Comparison of ENCODE assay signal across 12 cellular contexts in genomic region chr6:141321486-141322347, GRCh38.
A peak's percentile ranks its signal among the peaks of the same experiment; 100 is the strongest.
DNase-seq lines count a peak whose midpoint lies in the region; TF ChIP-seq lines count a peak whose summit lies in the region.
"Had no signal": no experiment of that assay in that cellular context is flagged by ENCODE, and none has a peak within 500 bp of the region (broad histone marks: within the 10 kb centered on the region; RNA-seq: fewer than 3 reads in every experiment).

No MANE protein-coding gene starts in this region.

- TF ChIP-seq EP300 in SK-N-SH (IDR thresholded peaks at IDR 0.05; ENCODE audit: borderline replicate concordance in 1 of 2, low read depth in 1 of 2, low read length in 1 of 2) = no peak

- POLR2A ChIA-PET in SK-N-SH (lab: Yijun Ruan, JAX) = no interaction called here
- POLR2A ChIA-PET in Caco-2 (lab: Charles Lee) = no interaction called here

- intact Hi-C loops in Caco-2 (cut with micrococcal nuclease; ENCODE audit: unreplicated experiment) = no loop called here

- H3K4me2 ChIP-seq in SK-N-SH (no peak overlapping the region), smooth muscle cell (no peak overlapping the region)

- no peaks in the 10 kb centered on the region for H3K36me3 Mint-ChIP-seq in Caco-2 (ENCODE audit: insufficient read depth, unreplicated experiment)
- H3K36me3 Mint-ChIP-seq: activated naive CD8-positive, alpha-beta T cell treated with anti-CD3 and anti-CD28 coated beads, Interleukin-2, amount 10 ng/mL, durations not matched to agents 7 days and 5 days had no signal

- H2AFZ ChIP-seq in SK-N-SH (ENCODE audit: low read depth) = peak overlapping the region; percentile 46; the same call in 1 of the 2 replicates
- H2AFZ ChIP-seq in smooth muscle cell (ENCODE audit: low read depth) = peak overlapping the region; percentile 0

- no TSS peak for BruUV-seq in Caco-2 (replicated peaks; lab: Mats Ljungman, UMichigan)

- 20% methylated on average over 5 of the region's 5 CpGs for WGBS in SK-N-SH (ENCODE audit: low lambda C conversion rate)
- 59% methylated on average over 5 of the region's 5 CpGs for WGBS in smooth muscle cell (ENCODE audit: low lambda C conversion rate)

- H3K79me2 ChIP-seq in SK-N-SH (ENCODE audit: insufficient read depth) (no peaks in the 10 kb centered on the region), smooth muscle cell (ENCODE audit: low read depth) (no peaks in the 10 kb centered on the region)

- H3K4me1 Mint-ChIP-seq in Caco-2 (ENCODE audit: low read depth, unreplicated experiment) = no peaks in the 10 kb centered on the region

- H3K9me2 ChIP-seq in SK-N-SH = no peaks in the 10 kb centered on the region

- H4K20me1 ChIP-seq in SK-N-SH (ENCODE audit: insufficient read depth) = no peaks in the 10 kb centered on the region
- H4K20me1 ChIP-seq in smooth muscle cell (ENCODE audit: low read depth) = no peaks in the 10 kb centered on the region

- H3K27me3 Mint-ChIP-seq in Caco-2 (ENCODE audit: insufficient read depth, unreplicated experiment) = no peaks in the 10 kb centered on the region
- H3K27me3 Mint-ChIP-seq: activated naive CD8-positive, alpha-beta T cell treated with anti-CD3 and anti-CD28 coated beads, Interleukin-2, amount 10 ng/mL, durations not matched to agents 7 days and 5 days had no signal

- H3K27ac ChIP-seq in SK-N-SH (ENCODE audit: low read depth in 2 of 2, low read length in 1 of 2) (no peak overlapping the region), smooth muscle cell (ENCODE audit: low read depth) (no peak overlapping the region)

- no peak overlapping the region for H3K27ac Mint-ChIP-seq in Caco-2 (ENCODE audit: unreplicated experiment)
- H3K27ac Mint-ChIP-seq: activated naive CD8-positive, alpha-beta T cell treated with anti-CD3 and anti-CD28 coated beads, Interleukin-2, amount 10 ng/mL, durations not matched to agents 7 days and 5 days; T-helper 2 cell treated with Interferon-gamma antibody and Interleukin-4, amounts not matched to agents 5 μg/mL and 100 μg/mL, for 36 hours had no signal

- H3K36me3 ChIP-seq in SK-N-SH (replicated peaks in 1 of 2; ENCODE audit: control insufficient read depth in 1 of 2, insufficient read depth in 2 of 2, low read length in 1 of 2) (no peaks in the 10 kb centered on the region), smooth muscle cell (ENCODE audit: low read depth) (no peaks in the 10 kb centered on the region), Caco-2 (ENCODE audit: control insufficient read depth, insufficient read depth, low read length) (no peaks in the 10 kb centered on the region)

- no peaks in the 10 kb centered on the region for H3K9me3 Mint-ChIP-seq in Caco-2 (ENCODE audit: unreplicated experiment)
- H3K9me3 Mint-ChIP-seq: activated naive CD8-positive, alpha-beta T cell treated with anti-CD3 and anti-CD28 coated beads, Interleukin-2, amount 10 ng/mL, durations not matched to agents 7 days and 5 days; T-helper 2 cell treated with Interferon-gamma antibody and Interleukin-4, amounts not matched to agents 5 μg/mL and 100 μg/mL, for 36 hours had no signal

- TF ChIP-seq RAD21 in SK-N-SH (IDR thresholded peaks at IDR 0.05; ENCODE audit: low read length) = no peak

- H3K4me3 Mint-ChIP-seq in Caco-2 (ENCODE audit: unreplicated experiment) = no peak overlapping the region
- H3K4me3 Mint-ChIP-seq: activated naive CD8-positive, alpha-beta T cell treated with anti-CD3 and anti-CD28 coated beads, Interleukin-2, amount 10 ng/mL, durations not matched to agents 7 days and 5 days; T-helper 2 cell treated with Interferon-gamma antibody and Interleukin-4, amounts not matched to agents 5 μg/mL and 100 μg/mL, for 36 hours had no signal

- H3K9me3 ChIP-seq in SK-N-SH (0 out of 2 replicates have a peak, but pooled peaks cover 5% of the 10 kb centered on the region), smooth muscle cell (replicated peaks; ENCODE audit: low read depth) (no peaks in the 10 kb centered on the region), Caco-2 (no peaks in the 10 kb centered on the region)

- CTCF ChIA-PET in SK-N-SH (lab: Yijun Ruan, JAX) = no interaction called here
- CTCF ChIA-PET in Caco-2 (lab: Charles Lee) = no interaction called here

- TF ChIP-seq CTCF in SK-N-SH (IDR thresholded peaks at IDR 0.05) (no peak), fibroblast of villous mesenchyme (IDR thresholded peaks at IDR 0.05; ENCODE audit: insufficient read depth, low read depth, low read length) (no peak), smooth muscle cell (IDR thresholded peaks at IDR 0.05; ENCODE audit: borderline replicate concordance, insufficient read depth, poor library complexity, severe bottlenecking) (no peak), Caco-2 (IDR thresholded peaks at IDR 0.05; ENCODE audit: insufficient read depth in 1 of 2, low read depth in 1 of 2, low read length in 1 of 2, severe bottlenecking in 1 of 2, unreplicated experiment in 1 of 2) (no peak)

- H3K4me1 ChIP-seq in SK-N-SH (ENCODE audit: control insufficient read depth in 1 of 2, insufficient read depth in 2 of 2, low read depth in 1 of 2, low read length in 1 of 2) (peaks cover 0 to 16% of the 10 kb centered on the region in 2 experiments; a peak in 1 of 4 replicates), smooth muscle cell (ENCODE audit: low read depth) (no peaks in the 10 kb centered on the region), Caco-2 (no peaks in the 10 kb centered on the region)

- H3F3A ChIP-seq in SK-N-SH (replicated peaks; ENCODE audit: insufficient read depth) = peaks cover 6% of the 10 kb centered on the region
- no peaks in the 10 kb centered on the region for H3F3A ChIP-seq in smooth muscle cell (ENCODE audit: low read depth)

- no peaks in the 10 kb centered on the region; the same call in 1 of the 2 replicates for H3K27me3 ChIP-seq in SK-N-SH (ENCODE audit: insufficient read depth)
- no peaks in the 10 kb centered on the region for H3K27me3 ChIP-seq in smooth muscle cell (ENCODE audit: low read depth)
- no peaks in the 10 kb centered on the region for H3K27me3 ChIP-seq in Caco-2 (replicated peaks; ENCODE audit: control insufficient read depth, insufficient read depth, low read length)

- H3K9ac ChIP-seq in SK-N-SH = no peak overlapping the region
- no peak overlapping the region for H3K9ac ChIP-seq in smooth muscle cell (ENCODE audit: low read depth)

- DNase-seq in HCEC 1CT (peak; percentile 5), SK-N-SH (no peak), fibroblast of villous mesenchyme (ENCODE audit: low read depth) (peak; percentile 45), smooth muscle cell (lab: John Stamatoyannopoulos, UW; ENCODE audit: unreplicated experiment) (no peak), Kasumi-1 (lab: John Stamatoyannopoulos, UW) (no peak), Caco-2 (no peak), middle frontal gyrus (ENCODE audit: extremely low spot score, low spot score) (no peak)
- DNase-seq: activated naive CD8-positive, alpha-beta T cell treated with anti-CD3 and anti-CD28 coated beads, Interleukin-2, amount 10 ng/mL, durations not matched to agents 7 days and 5 days; H7; hippocampal formation; NCI-H1694 treated with DMSO at 0.1 percent for 48 hours had no signal

- no peak overlapping the region for H3K4me3 ChIP-seq in SK-N-SH (ENCODE audit: low read depth in 2 of 2, low read length in 1 of 2)
- no peak overlapping the region for H3K4me3 ChIP-seq in fibroblast of villous mesenchyme (ENCODE audit: low read depth, low read length)
- no peak overlapping the region for H3K4me3 ChIP-seq in smooth muscle cell
- no peak overlapping the region for H3K4me3 ChIP-seq in Caco-2 (ENCODE audit: low read depth, low read length)

TF ChIP-seq in SK-N-SH, 30 proteins besides CTCF, POLR2A, EP300 and RAD21:
- TF ChIP-seq, protein P1, sequence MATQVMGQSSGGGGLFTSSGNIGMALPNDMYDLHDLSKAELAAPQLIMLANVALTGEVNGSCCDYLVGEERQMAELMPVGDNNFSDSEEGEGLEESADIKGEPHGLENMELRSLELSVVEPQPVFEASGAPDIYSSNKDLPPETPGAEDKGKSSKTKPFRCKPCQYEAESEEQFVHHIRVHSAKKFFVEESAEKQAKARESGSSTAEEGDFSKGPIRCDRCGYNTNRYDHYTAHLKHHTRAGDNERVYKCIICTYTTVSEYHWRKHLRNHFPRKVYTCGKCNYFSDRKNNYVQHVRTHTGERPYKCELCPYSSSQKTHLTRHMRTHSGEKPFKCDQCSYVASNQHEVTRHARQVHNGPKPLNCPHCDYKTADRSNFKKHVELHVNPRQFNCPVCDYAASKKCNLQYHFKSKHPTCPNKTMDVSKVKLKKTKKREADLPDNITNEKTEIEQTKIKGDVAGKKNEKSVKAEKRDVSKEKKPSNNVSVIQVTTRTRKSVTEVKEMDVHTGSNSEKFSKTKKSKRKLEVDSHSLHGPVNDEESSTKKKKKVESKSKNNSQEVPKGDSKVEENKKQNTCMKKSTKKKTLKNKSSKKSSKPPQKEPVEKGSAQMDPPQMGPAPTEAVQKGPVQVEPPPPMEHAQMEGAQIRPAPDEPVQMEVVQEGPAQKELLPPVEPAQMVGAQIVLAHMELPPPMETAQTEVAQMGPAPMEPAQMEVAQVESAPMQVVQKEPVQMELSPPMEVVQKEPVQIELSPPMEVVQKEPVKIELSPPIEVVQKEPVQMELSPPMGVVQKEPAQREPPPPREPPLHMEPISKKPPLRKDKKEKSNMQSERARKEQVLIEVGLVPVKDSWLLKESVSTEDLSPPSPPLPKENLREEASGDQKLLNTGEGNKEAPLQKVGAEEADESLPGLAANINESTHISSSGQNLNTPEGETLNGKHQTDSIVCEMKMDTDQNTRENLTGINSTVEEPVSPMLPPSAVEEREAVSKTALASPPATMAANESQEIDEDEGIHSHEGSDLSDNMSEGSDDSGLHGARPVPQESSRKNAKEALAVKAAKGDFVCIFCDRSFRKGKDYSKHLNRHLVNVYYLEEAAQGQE (IDR thresholded peaks at IDR 0.05; ENCODE audit: low read depth, low read length) = 0 out of 2 replicates have a peak, but pooled peaks have one; percentile 47
- no peak for TF ChIP-seq FOXJ3 (CRISPR knock-in tag; IDR thresholded peaks at IDR 0.05)
TF ChIP-seq in SK-N-SH: peak in this region for 1.

Comparison
In these comparisons a context has a peak if more than half of its experiments do, and no peak if none do; other contexts are left out.
1. DNase-seq: peak in HCEC 1CT (single experiment) and fibroblast of villous mesenchyme (single experiment); none in SK-N-SH (single experiment), smooth muscle cell (single experiment), Kasumi-1 (0 of 2), Caco-2 (0 of 2) and middle frontal gyrus (single experiment).